Comparison of ENCODE assay signal across 8 cellular contexts in genomic region chr12:66235626-66236281, GRCh38. TPM values are rescaled to one million over a fixed set of nuclear protein-coding genes. Genes with fewer than 3 reads are reported as not detected.
A peak's percentile ranks its signal among the peaks of the same experiment; 100 is the strongest.
DNase-seq lines count a peak whose midpoint lies in the region; ATAC-seq, FAIRE-seq and TF ChIP-seq lines count a peak whose summit lies in the region.

No MANE protein-coding gene starts in this region.

- H3K27ac Mint-ChIP-seq in activated naive CD8-positive, alpha-beta T cell treated with anti-CD3 and anti-CD28 coated beads for 36 hours: no peak overlapping the region

- peak overlapping the region; percentile 62 to 82; a peak in 5 of 6 replicates for H3K27ac ChIP-seq in A549
- H3K27ac ChIP-seq in left lung: peak overlapping the region in 1 of 2 donors; percentile 64
- peak overlapping the region; percentile 36 for H3K27ac ChIP-seq in upper lobe of right lung

- peak overlapping the region; percentile 55 for H3K4me3 Mint-ChIP-seq in activated naive CD8-positive, alpha-beta T cell treated with anti-CD3 and anti-CD28 coated beads for 36 hours

- no peaks in the 10 kb centered on the region for H3K9me3 Mint-ChIP-seq in activated naive CD8-positive, alpha-beta T cell treated with anti-CD3 and anti-CD28 coated beads for 36 hours

- no peak for FAIRE-seq in A549 (lab: Jason Lieb, UNC)

- 7% methylated on average over 5 of the region's 5 CpGs for WGBS in A549 (ENCODE audit: missing lambda C conversion rate)

- peak; percentile 27 to 66 for DNase-seq in A549 (ENCODE audit: low read depth in 1 of 2, low spot score in 1 of 2)
- peak; percentile 14 for DNase-seq in H4 (ENCODE audit: low spot score)
- no peak for DNase-seq in activated naive CD8-positive, alpha-beta T cell treated with anti-CD3 and anti-CD28 coated beads for 36 hours
- DNase-seq in left lung: no peak
- no peak for DNase-seq in upper lobe of right lung
- DNase-seq in NOMO-1 treated with dmso at 0.1 percent for 144 hours (lab: John Stamatoyannopoulos, UW; ENCODE audit: unreplicated experiment): no peak
- DNase-seq in C1 segment of cervical spinal cord (lab: John Stamatoyannopoulos, UW): no peak

- TF ChIP-seq POLR2A in A549 (IDR thresholded peaks at IDR 0.05; ENCODE audit: low read length): no peak

- H3K9me3 ChIP-seq in A549 (no peaks in the 10 kb centered on the region), left lung (no peaks in the 10 kb centered on the region), upper lobe of right lung (no peaks in the 10 kb centered on the region)

- H3K27me3 ChIP-seq in left lung: no peaks in the 10 kb centered on the region
- H3K27me3 ChIP-seq in upper lobe of right lung: no peaks in the 10 kb centered on the region

- H3K4me2 ChIP-seq in A549: peak overlapping the region; percentile 97

- no peak for TF ChIP-seq EP300 in A549 (IDR thresholded peaks at IDR 0.05)

- ATAC-seq in A549: peak in 1 of 2 experiments; percentile 49; a peak in 2 of 6 replicates
- ATAC-seq in left lung: no peak
- no peak for ATAC-seq in upper lobe of right lung
- no peak for ATAC-seq in HG02623 (IDR thresholded peaks at IDR 0.05; ENCODE audit: unreplicated experiment)

- no peak for TF ChIP-seq CTCF in A549 (IDR thresholded peaks at IDR 0.05)
- TF ChIP-seq CTCF in left lung (IDR thresholded peaks at IDR 0.05): no peak
- TF ChIP-seq CTCF in upper lobe of right lung (IDR thresholded peaks at IDR 0.05): peak; percentile 2

- CTCF ChIA-PET in A549 (lab: Yijun Ruan, JAX): interaction anchor here (0.6 to 2.4 kb wide), 5 partner anchors 10 to 106 kb away, joined by 3 to 8 read pairs (median 4); partner anchors contain the start of gene TMBIM4

- TF ChIP-seq RAD21 in A549 (conservative IDR thresholded peaks at IDR 0.05 in 1 of 2, IDR thresholded peaks at IDR 0.05 in 1 of 2): no peak

- peaks cover 0 to 34% of the 10 kb centered on the region in 2 donors for H3K36me3 ChIP-seq in left lung
- H3K36me3 ChIP-seq in upper lobe of right lung: no peaks in the 10 kb centered on the region

- H3K36me3 Mint-ChIP-seq in activated naive CD8-positive, alpha-beta T cell treated with anti-CD3 and anti-CD28 coated beads for 36 hours: no peaks in the 10 kb centered on the region

- H3K27me3 Mint-ChIP-seq in activated naive CD8-positive, alpha-beta T cell treated with anti-CD3 and anti-CD28 coated beads for 36 hours: peaks cover 51% of the 10 kb centered on the region

- H3K4me3 ChIP-seq in A549 (peak overlapping the region; percentile 83), left lung (peak overlapping the region; percentile 38 to 39), upper lobe of right lung (peak overlapping the region; percentile 55)

- peaks cover 2% of the 10 kb centered on the region for H3K4me1 Mint-ChIP-seq in activated naive CD8-positive, alpha-beta T cell treated with anti-CD3 and anti-CD28 coated beads for 36 hours

- H3K4me1 ChIP-seq in A549: peaks cover 3% of the 10 kb centered on the region; the same call in 1 of the 3 replicates
- H3K4me1 ChIP-seq in left lung: peaks cover 0 to 69% of the 10 kb centered on the region in 2 donors
- H3K4me1 ChIP-seq in upper lobe of right lung: peaks cover 10% of the 10 kb centered on the region

- intact Hi-C loops in left lung (cut with DNase I): no loop called here
- intact Hi-C loops in upper lobe of right lung (cut with DNase I): no loop called here

- POLR2A ChIA-PET in A549 (lab: Yijun Ruan, JAX): interaction anchor here (2.7 kb wide), 1 partner anchor 66 kb away, joined by 15 read pairs; the partner anchor contains the start of gene TMBIM4

TF ChIP-seq in A549, 52 proteins besides CTCF, POLR2A, EP300 and RAD21:
- peak; percentile 99 for TF ChIP-seq RNF2 (IDR thresholded peaks at IDR 0.05; ENCODE audit: borderline replicate concordance, low read depth)
- TF ChIP-seq ZNF302 (CRISPR knock-in tag; IDR thresholded peaks at IDR 0.05): no peak
- TF ChIP-seq CBX8 (IDR thresholded peaks at IDR 0.05): peak; percentile 83; the same call in 1 of the 2 replicates
TF ChIP-seq in A549: peak in this region for 2.

RNA-seq across cellular contexts. Expression of gene IRAK3, which starts 46.7 kb away (rescaled TPM):
- 0.25 and 0.30 TPM in 2 replicates for polyA plus RNA-seq in A549 (2011; rRNA removed)
- 0.04 and 0.05 TPM in 2 replicates for polyA plus RNA-seq in A549 (2012; cell fraction: cytosol; rRNA removed)
- polyA plus RNA-seq in A549 (2012; cell fraction: nucleus; rRNA removed): 0.05 and 0.06 TPM in 2 replicates
- 0.06 to 0.16 TPM (median 0.12 TPM) in 3 replicates for polyA plus RNA-seq in A549 (2017; fragmentation: RNase III; extraction: RNeasy Plus Mini Kit Qiagen cat#74134 plus additional on column Dnase treatment)
- polyA minus RNA-seq in A549 (2011; rRNA and poly(A)+ RNA removed): 0.05 and 0.21 TPM in 2 replicates
- 0.02 TPM in 1 of 2 replicates, not detected in the other for total RNA-seq in H4 (2014; rRNA removed; shearing (Covaris generic))
- total RNA-seq in activated naive CD8-positive, alpha-beta T cell treated with anti-CD3 and anti-CD28 coated beads for 36 hours: under 1 TPM; 0.30 to 0.33 TPM
- total RNA-seq in left lung: 10 to 100 TPM; 18.5 to 71.7 TPM
- 44.6 TPM for total RNA-seq in upper lobe of right lung

Comparison
In these comparisons a context has a peak if more than half of its experiments do, and no peak if none do; other contexts are left out.
1. DNase-seq: peak in A549 (2 of 2) and H4 (single experiment); none in activated naive CD8-positive, alpha-beta T cell treated with anti-CD3 and anti-CD28 coated beads for 36 hours (single experiment), left lung (0 of 2), upper lobe of right lung (single experiment), NOMO-1 treated with dmso at 0.1 percent for 144 hours (single experiment) and C1 segment of cervical spinal cord (0 of 14).
2. RNA of gene IRAK3, which starts 46.7 kb away (total RNA-seq): 18.5 to 71.7 TPM in left lung and 44.6 TPM in upper lobe of right lung (single experiment); 0.30 to 0.33 TPM in activated naive CD8-positive, alpha-beta T cell treated with anti-CD3 and anti-CD28 coated beads for 36 hours and 0.02 TPM in H4; every median in the first group is over 10 times any median in the second.
3. Peak in every context shown above with its lines, with median percentiles within 50 percentile points of each other: H3K4me3 ChIP-seq.